ENCODE assay signal across 11 cellular contexts in the genomic region with DNA sequence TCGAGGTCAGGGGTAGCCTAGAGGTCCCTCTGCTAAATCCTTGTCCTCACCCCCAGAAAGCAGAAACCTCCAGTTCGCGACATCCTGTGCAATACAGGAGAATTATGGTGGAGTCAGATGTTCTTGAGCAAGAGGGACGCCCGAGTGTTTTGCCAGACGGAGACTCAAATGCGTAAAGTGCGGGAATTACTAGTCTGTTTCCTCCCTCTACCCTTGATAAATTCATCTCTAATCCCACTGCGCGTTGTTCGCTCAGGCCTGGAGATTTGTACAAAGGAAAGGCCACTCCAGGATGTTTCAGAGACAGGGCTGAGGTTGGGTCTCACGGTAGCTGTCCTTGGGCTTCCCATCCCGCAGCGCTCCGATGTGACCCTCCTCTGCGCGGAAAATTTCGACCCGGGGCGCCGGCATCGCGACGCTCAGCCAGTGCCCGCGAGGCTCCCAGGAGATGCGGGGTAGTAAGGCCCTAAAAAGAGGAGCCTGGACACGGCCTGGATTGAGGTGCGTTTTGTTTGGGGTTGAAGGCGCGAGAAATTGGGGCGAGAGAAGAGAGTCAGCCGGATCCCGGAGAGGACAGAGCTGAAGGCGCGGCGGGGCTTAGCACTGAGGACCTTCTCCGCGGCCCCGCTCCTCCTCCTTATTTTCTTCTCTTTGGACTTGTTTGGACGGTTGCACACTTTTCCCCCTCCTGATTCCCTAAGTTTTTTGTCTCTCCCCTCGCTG. TPM values are rescaled to one million over a fixed set of nuclear protein-coding genes. Genes with fewer than 3 reads are reported as not detected.
DNase-seq lines count a peak whose midpoint lies in the region; ATAC-seq and TF ChIP-seq lines count a peak whose summit lies in the region.
"Had no signal": no experiment of that assay in that cellular context is flagged by ENCODE, and none has a peak within 500 bp of the region (broad histone marks: within the 10 kb centered on the region; RNA-seq: fewer than 3 reads in every experiment).

No MANE protein-coding gene starts in this region.

- no peak overlapping the region for H3K27ac Mint-ChIP-seq in activated naive CD4-positive, alpha-beta T cell treated with anti-CD3 and anti-CD28 coated beads, Interleukin-2, amount 50 U/mL, for 24 hours
- no peak overlapping the region for H3K27ac Mint-ChIP-seq in activated T-cell treated with anti-CD3 and anti-CD28 coated beads, Interleukin-2, amount 50 U/mL, for 72 hours
- H3K27ac Mint-ChIP-seq in immature natural killer cell (no peak overlapping the region), type B pancreatic cell (peak overlapping the region; percentile 59)

- H3K36me3 Mint-ChIP-seq in activated naive CD4-positive, alpha-beta T cell treated with anti-CD3 and anti-CD28 coated beads, Interleukin-2, amount 50 U/mL, for 24 hours, result peaks cover 6% of the 10 kb centered on the region
- peaks cover 4 to 8% of the 10 kb centered on the region in 2 donors for H3K36me3 Mint-ChIP-seq in activated T-cell treated with anti-CD3 and anti-CD28 coated beads, Interleukin-2, amount 50 U/mL, for 72 hours (ENCODE audit: insufficient read depth in 2 of 2)
- peaks cover 0 to 3% (median 0%) of the 10 kb centered on the region in 3 donors for H3K36me3 Mint-ChIP-seq in immature natural killer cell
- peaks cover 9% of the 10 kb centered on the region for H3K36me3 Mint-ChIP-seq in type B pancreatic cell

- peak; percentile 6 to 16 for ATAC-seq in activated T-cell treated with anti-CD3 and anti-CD28 coated beads, Interleukin-2, amount 50 U/mL, for 72 hours (replicated peaks in 1 of 2)
- ATAC-seq in HG03521 (IDR thresholded peaks at IDR 0.05; ENCODE audit: unreplicated experiment), result no peak

- H3K9me3 Mint-ChIP-seq in activated naive CD4-positive, alpha-beta T cell treated with anti-CD3 and anti-CD28 coated beads, Interleukin-2, amount 50 U/mL, for 24 hours, result peaks cover 4% of the 10 kb centered on the region
- H3K9me3 Mint-ChIP-seq in activated T-cell treated with anti-CD3 and anti-CD28 coated beads, Interleukin-2, amount 50 U/mL, for 72 hours, result peaks cover 3% of the 10 kb centered on the region in 2 donors
- H3K9me3 Mint-ChIP-seq in immature natural killer cell (peaks cover 0 to 7% (median 4%) of the 10 kb centered on the region in 6 donors), type B pancreatic cell (peaks cover under 1% of the 10 kb centered on the region)

- DNase-seq in activated naive CD4-positive, alpha-beta T cell treated with anti-CD3 and anti-CD28 coated beads, Interleukin-2, amount 50 U/mL, for 16 hours, result no peak
- no peak for DNase-seq in activated T-cell treated with anti-CD3 and anti-CD28 coated beads, Interleukin-2, amount 50 U/mL, for 72 hours
- DNase-seq in immature natural killer cell (no peak), type B pancreatic cell (ENCODE audit: extremely low spot score, unreplicated experiment) (no peak), SIG-M5 treated with dmso at 0.1 percent for 504 hours (lab: John Stamatoyannopoulos, UW; ENCODE audit: unreplicated experiment) (no peak), AG08395 (ENCODE audit: low spot score) (no peak)
- DNase-seq: NCI-H526 treated with DMSO at 0.1 percent for 48 hours, uterus had no signal

- H3K4me1 Mint-ChIP-seq in activated naive CD4-positive, alpha-beta T cell treated with anti-CD3 and anti-CD28 coated beads, Interleukin-2, amount 50 U/mL, for 24 hours, result peaks cover 47% of the 10 kb centered on the region
- H3K4me1 Mint-ChIP-seq in activated T-cell treated with anti-CD3 and anti-CD28 coated beads, Interleukin-2, amount 50 U/mL, for 72 hours (ENCODE audit: low read depth), result peaks cover 65% of the 10 kb centered on the region
- H3K4me1 Mint-ChIP-seq in immature natural killer cell, result peaks cover 11 to 13% of the 10 kb centered on the region in 2 donors
- H3K4me1 Mint-ChIP-seq in type B pancreatic cell (ENCODE audit: unreplicated experiment), result peaks cover 22% of the 10 kb centered on the region

- H3K27me3 Mint-ChIP-seq in activated naive CD4-positive, alpha-beta T cell treated with anti-CD3 and anti-CD28 coated beads, Interleukin-2, amount 50 U/mL, for 24 hours, result peaks cover 69% of the 10 kb centered on the region
- H3K27me3 Mint-ChIP-seq in activated T-cell treated with anti-CD3 and anti-CD28 coated beads, Interleukin-2, amount 50 U/mL, for 72 hours (ENCODE audit: low read depth), result peaks cover 96% of the 10 kb centered on the region
- peaks cover 43 to 72% (median 49%) of the 10 kb centered on the region in 3 donors for H3K27me3 Mint-ChIP-seq in immature natural killer cell (ENCODE audit: low read depth in 3 of 3)
- H3K27me3 Mint-ChIP-seq in type B pancreatic cell, result peaks cover 98% of the 10 kb centered on the region

- no peak for TF ChIP-seq CTCF in type B pancreatic cell (conservative IDR thresholded peaks at IDR 0.05)

- peak overlapping the region; percentile 63 for H3K4me3 Mint-ChIP-seq in activated naive CD4-positive, alpha-beta T cell treated with anti-CD3 and anti-CD28 coated beads, Interleukin-2, amount 50 U/mL, for 24 hours
- peak overlapping the region; percentile 73 to 74 for H3K4me3 Mint-ChIP-seq in activated T-cell treated with anti-CD3 and anti-CD28 coated beads, Interleukin-2, amount 50 U/mL, for 72 hours
- H3K4me3 Mint-ChIP-seq in immature natural killer cell (peak overlapping the region in 4 of 5 donors; percentile 28 to 62 (median 54)), type B pancreatic cell (peak overlapping the region; percentile 80)

RNA-seq across cellular contexts. Expression of a gene that starts 2.6 kb away (rescaled TPM):
- total RNA-seq in activated T-cell treated with anti-CD3 and anti-CD28 coated beads, Interleukin-2, amount 50 U/mL, for 72 hours, result not detected
- polyA plus RNA-seq in immature natural killer cell, result not detected
- 48.5 and 72.2 TPM in 2 replicates for total RNA-seq in type B pancreatic cell (ENCODE audit: low replicate concordance)
- total RNA-seq: kidney epithelial cell, uterus had no signal

RNA-seq across cellular contexts. Expression of a gene that starts 26.1 kb away (rescaled TPM):
- under 1 TPM in 1 of 2 donors, not detected in 1; 0.07 TPM for total RNA-seq in activated T-cell treated with anti-CD3 and anti-CD28 coated beads, Interleukin-2, amount 50 U/mL, for 72 hours
- polyA plus RNA-seq in immature natural killer cell, result 10 to 100 TPM; 15.5 to 19.6 (median 15.8) TPM
- total RNA-seq in type B pancreatic cell (ENCODE audit: low replicate concordance), result 2.9 and 4.3 TPM in 2 replicates

Comparison
In these comparisons a context has a peak if more than half of its experiments do, and no peak if none do; other contexts are left out.
1. RNA of a gene that starts 2.6 kb away (total RNA-seq): 48.5 to 72.2 TPM in type B pancreatic cell; not detected in activated T-cell treated with anti-CD3 and anti-CD28 coated beads, Interleukin-2, amount 50 U/mL, for 72 hours; every median in the first group is over 10 times any median in the second.
2. Peak in every context shown above with its lines, with median percentiles within 50 percentile points of each other: H3K4me3 Mint-ChIP-seq.